ENCODE assay signal across 9 cellular contexts in genomic region chr2:24048662-24049484, GRCh38. TPM values are rescaled to one million over a fixed set of nuclear protein-coding genes. Genes with fewer than 3 reads are reported as not detected.
A peak's percentile ranks its signal among the peaks of the same experiment; 100 is the strongest.
DNase-seq lines count a peak whose midpoint lies in the region; ATAC-seq and TF ChIP-seq lines count a peak whose summit lies in the region.
"Had no signal": no experiment of that assay in that cellular context is flagged by ENCODE, and none has a peak within 500 bp of the region (broad histone marks: within the 10 kb centered on the region; RNA-seq: fewer than 3 reads in every experiment).

No MANE protein-coding gene starts in this region.

- H3K27ac ChIP-seq in cardiac muscle cell: no peak overlapping the region
- H3K27ac ChIP-seq in SJCRH30: peak overlapping the region; percentile 38; the same call in 1 of the 2 replicates
- no peak overlapping the region for H3K27ac ChIP-seq in iPS-18a (ENCODE audit: low read length)
- H3K27ac ChIP-seq in uterus: peak overlapping the region; percentile 75 to 81
- no peak overlapping the region for H3K27ac ChIP-seq in WERI-Rb-1

- H3K36me3 ChIP-seq in cardiac muscle cell: no peaks in the 10 kb centered on the region
- no peaks in the 10 kb centered on the region for H3K36me3 ChIP-seq in SJCRH30
- H3K36me3 ChIP-seq in iPS-18a (ENCODE audit: control insufficient read depth, low read depth, low read length): no peaks in the 10 kb centered on the region
- H3K36me3 ChIP-seq in uterus: no peaks in the 10 kb centered on the region
- H3K36me3 ChIP-seq in WERI-Rb-1: peaks cover under 1% of the 10 kb centered on the region; the same call in 1 of the 2 replicates
- H3K36me3 ChIP-seq: adrenal gland had no signal

- H3K9me3 ChIP-seq in cardiac muscle cell (ENCODE audit: low read depth): no peaks in the 10 kb centered on the region
- no peaks in the 10 kb centered on the region for H3K9me3 ChIP-seq in SJCRH30 (replicated peaks)
- H3K9me3 ChIP-seq in iPS-18a (ENCODE audit: control insufficient read depth, low read depth, low read length): no peaks in the 10 kb centered on the region
- H3K9me3 ChIP-seq in uterus: no peaks in the 10 kb centered on the region
- H3K9me3 ChIP-seq in WERI-Rb-1 (ENCODE audit: severe bottlenecking): no peaks in the 10 kb centered on the region
- H3K9me3 ChIP-seq: adrenal gland had no signal

- H3K4me3 ChIP-seq in cardiac muscle cell: peak overlapping the region; percentile 77
- peak overlapping the region; percentile 74 for H3K4me3 ChIP-seq in SJCRH30
- H3K4me3 ChIP-seq in iPS-18a (ENCODE audit: low read length): peak overlapping the region; percentile 77
- H3K4me3 ChIP-seq in uterus: peak overlapping the region; percentile 57 to 91
- no peak overlapping the region for H3K4me3 ChIP-seq in WERI-Rb-1 (ENCODE audit: low read depth, low read length)

- ATAC-seq in Right ventricle myocardium superior (ENCODE audit: poor library complexity): no peak
- no peak for ATAC-seq in HG02642 (IDR thresholded peaks at IDR 0.05; ENCODE audit: poor library complexity, unreplicated experiment)

- no peaks in the 10 kb centered on the region for H3K27me3 ChIP-seq in cardiac muscle cell
- H3K27me3 ChIP-seq in SJCRH30: no peaks in the 10 kb centered on the region
- no peaks in the 10 kb centered on the region for H3K27me3 ChIP-seq in iPS-18a (ENCODE audit: control insufficient read depth, insufficient read depth, low read length)
- no peaks in the 10 kb centered on the region for H3K27me3 ChIP-seq in uterus
- H3K27me3 ChIP-seq in WERI-Rb-1 (ENCODE audit: insufficient read depth, low read depth, severe bottlenecking): no peaks in the 10 kb centered on the region
- H3K27me3 ChIP-seq: adrenal gland had no signal

- TF ChIP-seq CTCF in cardiac muscle cell (IDR thresholded peaks at IDR 0.05; ENCODE audit: low read depth, low read length) (no peak), uterus (IDR thresholded peaks at IDR 0.05) (no peak), WERI-Rb-1 (IDR thresholded peaks at IDR 0.05; ENCODE audit: low read depth, low read length) (no peak)

- intact Hi-C loops in Right ventricle myocardium superior (cut with DNase I): no loop called here
- intact Hi-C loops in uterus (cut with DNase I; ENCODE audit: low total_unique reads): no loop called here

- no peak for TF ChIP-seq POLR2A in uterus (IDR thresholded peaks at IDR 0.05)

- DNase-seq in cardiac muscle cell (ENCODE audit: low read depth in 1 of 2, low spot score in 1 of 2) (no peak), Right ventricle myocardium superior (no peak), SJCRH30 (peak; percentile 69 to 82), uterus (no peak), dermis blood vessel endothelial cell (no peak), WERI-Rb-1 (no peak)

- H3K9ac ChIP-seq in iPS-18a (ENCODE audit: low read length): no peak overlapping the region

- peaks cover 5% of the 10 kb centered on the region for H3K4me1 ChIP-seq in cardiac muscle cell (ENCODE audit: low read depth)
- H3K4me1 ChIP-seq in SJCRH30: no peaks in the 10 kb centered on the region
- H3K4me1 ChIP-seq in iPS-18a (ENCODE audit: control insufficient read depth, low read depth, low read length): peaks cover 6% of the 10 kb centered on the region
- peaks cover 0 to 3% of the 10 kb centered on the region in 2 donors for H3K4me1 ChIP-seq in uterus

RNA-seq across cellular contexts. Expression of gene FKBP1B, which starts 0.7 kb away (rescaled TPM):
- total RNA-seq in cardiac muscle cell (39.4 and 43.1 TPM in 2 replicates), Right ventricle myocardium superior (3.1 TPM), uterus (10 to 100 TPM in 1 of 4 donors, 1 to 10 TPM in 3; 6.4 to 82.1 (median 6.8) TPM), dermis blood vessel endothelial cell (9.9 and 14.5 TPM in 2 replicates)
- polyA plus RNA-seq in cardiac muscle cell: 46.3 and 63.6 TPM in 2 replicates
- 41.8 and 47.2 TPM in 2 replicates for total RNA-seq in SJCRH30 (2014; rRNA removed; shearing (Covaris generic))

RNA-seq across cellular contexts. Expression of gene WDCP, which starts 1.7 kb away (rescaled TPM):
- total RNA-seq in cardiac muscle cell (7.7 and 8.1 TPM in 2 replicates), Right ventricle myocardium superior (7.3 TPM), uterus (10 to 100 TPM in 3 of 4 donors, 1 to 10 TPM in 1; 5.9 to 18.2 (median 12.1) TPM), dermis blood vessel endothelial cell (11.4 and 13.3 TPM in 2 replicates)
- 6.8 and 8.2 TPM in 2 replicates for polyA plus RNA-seq in cardiac muscle cell
- 45.5 and 46.2 TPM in 2 replicates for total RNA-seq in SJCRH30 (2014; rRNA removed; shearing (Covaris generic))

RNA-seq across cellular contexts. Expression of gene SF3B6, which starts 27.3 kb away (rescaled TPM):
- total RNA-seq in cardiac muscle cell (88.5 and 133 TPM in 2 replicates), Right ventricle myocardium superior (47.7 TPM), uterus (10 to 100 TPM; 55.0 to 99.0 (median 77.1) TPM), dermis blood vessel endothelial cell (113 and 165 TPM in 2 replicates)
- polyA plus RNA-seq in cardiac muscle cell: 238 and 292 TPM in 2 replicates
- 357 and 360 TPM in 2 replicates for total RNA-seq in SJCRH30 (2014; rRNA removed; shearing (Covaris generic))

RNA-seq across cellular contexts. Expression of gene TP53I3, which starts 35.8 kb away (rescaled TPM):
- total RNA-seq in cardiac muscle cell: 25.4 and 55.5 TPM in 2 replicates
- polyA plus RNA-seq in cardiac muscle cell: 31.6 and 70.2 TPM in 2 replicates
- total RNA-seq in Right ventricle myocardium superior: 15.4 TPM
- total RNA-seq in SJCRH30 (2014; rRNA removed; shearing (Covaris generic)): 38.6 and 42.1 TPM in 2 replicates
- total RNA-seq in uterus: 10 to 100 TPM in 2 of 4 donors, 1 to 10 TPM in 1, under 1 TPM in 1; 0.77 to 55.4 (median 10.1) TPM
- total RNA-seq in dermis blood vessel endothelial cell: 63.2 and 88.3 TPM in 2 replicates

RNA-seq across cellular contexts. Expression of gene MFSD2B, which starts 39.0 kb away (rescaled TPM):
- total RNA-seq in cardiac muscle cell (0.14 and 0.69 TPM in 2 replicates), Right ventricle myocardium superior (not detected), uterus (1 to 10 TPM in 1 of 4 donors, under 1 TPM in 1, not detected in 2; 0.35 to 1.4 TPM), dermis blood vessel endothelial cell (under 0.01 and 0.09 TPM in 2 replicates)
- 0.23 and 3.9 TPM in 2 replicates for polyA plus RNA-seq in cardiac muscle cell
- 0.05 TPM in 1 of 2 replicates, not detected in the other for total RNA-seq in SJCRH30 (2014; rRNA removed; shearing (Covaris generic))

Comparison
In these comparisons a context has a peak if more than half of its experiments do, and no peak if none do; other contexts are left out.
1. DNase-seq: peak in SJCRH30 (2 of 2); none in cardiac muscle cell (0 of 2), Right ventricle myocardium superior (single experiment), uterus (0 of 2), dermis blood vessel endothelial cell (single experiment) and WERI-Rb-1 (single experiment).
2. H3K27ac ChIP-seq: peak in SJCRH30 (single experiment) and uterus (2 of 2); none in cardiac muscle cell (single experiment), iPS-18a (single experiment) and WERI-Rb-1 (single experiment).